In the genomic region with DNA sequence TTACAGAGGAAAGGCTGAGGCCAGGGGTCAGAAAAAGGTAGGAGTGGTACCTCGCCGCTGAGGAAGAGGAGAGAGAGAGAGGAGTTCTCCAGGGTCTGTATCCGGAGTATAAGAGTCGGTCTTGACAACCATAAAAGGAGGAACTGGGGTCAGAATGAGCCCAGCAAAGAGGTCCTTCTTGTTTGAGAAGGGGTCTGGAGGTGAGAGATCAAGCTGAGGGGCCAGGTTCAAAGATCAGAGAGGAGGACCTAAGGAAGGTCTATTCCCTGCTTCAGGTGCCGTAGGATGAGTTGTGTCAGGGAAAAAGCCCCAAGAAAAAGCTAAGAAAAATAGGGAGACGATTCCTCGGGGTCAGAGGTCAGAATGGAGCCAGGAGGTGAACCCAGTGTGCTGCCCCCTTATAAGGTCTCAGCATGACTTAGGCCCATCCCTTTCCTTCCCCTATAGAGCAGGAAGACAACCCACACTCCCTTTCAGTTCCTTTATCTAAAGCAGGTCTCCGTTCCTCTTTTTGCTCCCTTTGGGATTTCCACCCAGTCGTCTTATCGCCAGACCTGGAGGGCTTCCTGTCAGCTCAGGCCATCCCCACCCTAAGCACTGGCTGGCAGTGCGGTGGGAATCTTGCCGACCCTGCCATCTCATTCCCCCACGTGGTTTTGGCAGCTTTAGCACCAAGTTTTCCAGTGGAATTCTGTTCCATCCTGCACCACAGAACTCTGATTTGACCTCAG, we compare ENCODE assay signal across 9 cellular contexts. TPM values are rescaled to one million over a fixed set of nuclear protein-coding genes. Genes with fewer than 3 reads are reported as not detected.
A peak's percentile ranks its signal among the peaks of the same experiment; 100 is the strongest.
DNase-seq lines count a peak whose midpoint lies in the region; ATAC-seq and TF ChIP-seq lines count a peak whose summit lies in the region.
"Had no signal": no experiment of that assay in that cellular context is flagged by ENCODE, and none has a peak within 500 bp of the region (broad histone marks: within the 10 kb centered on the region; RNA-seq: fewer than 3 reads in every experiment).

No MANE protein-coding gene starts in this region.

- peak; percentile 32 for ATAC-seq in HG03025 (IDR thresholded peaks at IDR 0.05; ENCODE audit: low FRiP score, unreplicated experiment)
- peak; percentile 5; the same call in 1 of the 3 replicates for ATAC-seq in SK-N-SH treated with all-trans-retinoic acid at 6 μM for 48 hours

- TF ChIP-seq POLR2A in erythroblast (IDR thresholded peaks at IDR 0.05; ENCODE audit: low read length): no peak

- H3K9ac ChIP-seq in neural cell (ENCODE audit: low read length): peak overlapping the region; percentile 79

- H3K4me2 ChIP-seq in neural cell (ENCODE audit: low read length): peak overlapping the region; percentile 80

- no peak overlapping the region for H3K27ac ChIP-seq in neural cell (ENCODE audit: low read length)

- peaks cover 12% of the 10 kb centered on the region for H3K79me2 ChIP-seq in neural cell (replicated peaks; ENCODE audit: insufficient read depth, low read length)

- TF ChIP-seq CTCF in GM10266 (IDR thresholded peaks at IDR 0.05; ENCODE audit: control insufficient read depth, insufficient read depth, low read depth, missing control alignments) (no peak), neural cell (IDR thresholded peaks at IDR 0.05; ENCODE audit: poor library complexity, severe bottlenecking) (no peak)

- no peaks in the 10 kb centered on the region for H3F3A ChIP-seq in neural cell (ENCODE audit: insufficient read depth, low read length, poor library complexity, severe bottlenecking)

- no peaks in the 10 kb centered on the region for H3K36me3 ChIP-seq in neural cell (ENCODE audit: insufficient read depth, low read length)

- DNase-seq in GM10266 (ENCODE audit: extremely low spot score) (peak; percentile 75), erythroblast (lab: John Stamatoyannopoulos, UW) (peak; percentile 36 to 58), 8988T (no peak), cerebellum (ENCODE audit: low spot score) (no peak)
- DNase-seq in activated CD4-positive, alpha-beta T cell treated with anti-CD3 and anti-CD28 coated beads for 1 hour: no peak

- H3K4me3 ChIP-seq in neural cell (ENCODE audit: low read length): peak overlapping the region; percentile 93

- no peaks in the 10 kb centered on the region for H4K20me1 ChIP-seq in neural cell (ENCODE audit: insufficient read depth)

- no peaks in the 10 kb centered on the region for H3K9me2 ChIP-seq in neural cell (ENCODE audit: insufficient read depth, low read length)

- no peaks in the 10 kb centered on the region for H3K9me3 ChIP-seq in neural cell (ENCODE audit: low read length)

- no peak for TF ChIP-seq EP300 in neural cell (conservative IDR thresholded peaks at IDR 0.05; ENCODE audit: poor library complexity, severe bottlenecking)

- H3K27me3 ChIP-seq in neural cell (ENCODE audit: insufficient read depth, low read depth, low read length): no peaks in the 10 kb centered on the region

- peak overlapping the region; percentile 41 for H2AFZ ChIP-seq in neural cell (ENCODE audit: low read depth, low read length)

- no peak for TF ChIP-seq RAD21 in neural cell (conservative IDR thresholded peaks at IDR 0.05)

TF ChIP-seq in SK-N-SH treated with all-trans-retinoic acid at 6 μM for 48 hours, 23 proteins besides CTCF, POLR2A, EP300 and RAD21:
- TF ChIP-seq BACH2 (CRISPR knock-in tag; IDR thresholded peaks at IDR 0.05; ENCODE audit: borderline replicate concordance) (no peak), TCF4 (CRISPR knock-in tag; IDR thresholded peaks at IDR 0.05; ENCODE audit: borderline replicate concordance) (no peak), ZC3H10 (CRISPR knock-in tag; IDR thresholded peaks at IDR 0.05) (no peak), ZFP30 (CRISPR knock-in tag; IDR thresholded peaks at IDR 0.05) (no peak), RARB (CRISPR knock-in tag; IDR thresholded peaks at IDR 0.05) (no peak)
- TF ChIP-seq, protein P1, sequence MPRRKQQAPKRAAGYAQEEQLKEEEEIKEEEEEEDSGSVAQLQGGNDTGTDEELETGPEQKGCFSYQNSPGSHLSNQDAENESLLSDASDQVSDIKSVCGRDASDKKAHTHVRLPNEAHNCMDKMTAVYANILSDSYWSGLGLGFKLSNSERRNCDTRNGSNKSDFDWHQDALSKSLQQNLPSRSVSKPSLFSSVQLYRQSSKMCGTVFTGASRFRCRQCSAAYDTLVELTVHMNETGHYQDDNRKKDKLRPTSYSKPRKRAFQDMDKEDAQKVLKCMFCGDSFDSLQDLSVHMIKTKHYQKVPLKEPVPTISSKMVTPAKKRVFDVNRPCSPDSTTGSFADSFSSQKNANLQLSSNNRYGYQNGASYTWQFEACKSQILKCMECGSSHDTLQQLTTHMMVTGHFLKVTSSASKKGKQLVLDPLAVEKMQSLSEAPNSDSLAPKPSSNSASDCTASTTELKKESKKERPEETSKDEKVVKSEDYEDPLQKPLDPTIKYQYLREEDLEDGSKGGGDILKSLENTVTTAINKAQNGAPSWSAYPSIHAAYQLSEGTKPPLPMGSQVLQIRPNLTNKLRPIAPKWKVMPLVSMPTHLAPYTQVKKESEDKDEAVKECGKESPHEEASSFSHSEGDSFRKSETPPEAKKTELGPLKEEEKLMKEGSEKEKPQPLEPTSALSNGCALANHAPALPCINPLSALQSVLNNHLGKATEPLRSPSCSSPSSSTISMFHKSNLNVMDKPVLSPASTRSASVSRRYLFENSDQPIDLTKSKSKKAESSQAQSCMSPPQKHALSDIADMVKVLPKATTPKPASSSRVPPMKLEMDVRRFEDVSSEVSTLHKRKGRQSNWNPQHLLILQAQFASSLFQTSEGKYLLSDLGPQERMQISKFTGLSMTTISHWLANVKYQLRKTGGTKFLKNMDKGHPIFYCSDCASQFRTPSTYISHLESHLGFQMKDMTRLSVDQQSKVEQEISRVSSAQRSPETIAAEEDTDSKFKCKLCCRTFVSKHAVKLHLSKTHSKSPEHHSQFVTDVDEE (CRISPR knock-in tag; IDR thresholded peaks at IDR 0.05): no peak

TF ChIP-seq in neural cell, 6 proteins besides CTCF, POLR2A, EP300 and RAD21:
- TF ChIP-seq EZH2 (IDR thresholded peaks at IDR 0.05; ENCODE audit: borderline replicate concordance, insufficient read depth, low read length, poor library complexity, severe bottlenecking) (no peak), TAF1 (IDR thresholded peaks at IDR 0.05; ENCODE audit: low read depth) (no peak), SMC3 (conservative IDR thresholded peaks at IDR 0.05; ENCODE audit: poor library complexity) (no peak), POLR2AphosphoS5 (IDR thresholded peaks at IDR 0.05) (no peak), MXI1 (conservative IDR thresholded peaks at IDR 0.05; ENCODE audit: poor library complexity, severe bottlenecking) (no peak)
- TF ChIP-seq, protein P2, sequence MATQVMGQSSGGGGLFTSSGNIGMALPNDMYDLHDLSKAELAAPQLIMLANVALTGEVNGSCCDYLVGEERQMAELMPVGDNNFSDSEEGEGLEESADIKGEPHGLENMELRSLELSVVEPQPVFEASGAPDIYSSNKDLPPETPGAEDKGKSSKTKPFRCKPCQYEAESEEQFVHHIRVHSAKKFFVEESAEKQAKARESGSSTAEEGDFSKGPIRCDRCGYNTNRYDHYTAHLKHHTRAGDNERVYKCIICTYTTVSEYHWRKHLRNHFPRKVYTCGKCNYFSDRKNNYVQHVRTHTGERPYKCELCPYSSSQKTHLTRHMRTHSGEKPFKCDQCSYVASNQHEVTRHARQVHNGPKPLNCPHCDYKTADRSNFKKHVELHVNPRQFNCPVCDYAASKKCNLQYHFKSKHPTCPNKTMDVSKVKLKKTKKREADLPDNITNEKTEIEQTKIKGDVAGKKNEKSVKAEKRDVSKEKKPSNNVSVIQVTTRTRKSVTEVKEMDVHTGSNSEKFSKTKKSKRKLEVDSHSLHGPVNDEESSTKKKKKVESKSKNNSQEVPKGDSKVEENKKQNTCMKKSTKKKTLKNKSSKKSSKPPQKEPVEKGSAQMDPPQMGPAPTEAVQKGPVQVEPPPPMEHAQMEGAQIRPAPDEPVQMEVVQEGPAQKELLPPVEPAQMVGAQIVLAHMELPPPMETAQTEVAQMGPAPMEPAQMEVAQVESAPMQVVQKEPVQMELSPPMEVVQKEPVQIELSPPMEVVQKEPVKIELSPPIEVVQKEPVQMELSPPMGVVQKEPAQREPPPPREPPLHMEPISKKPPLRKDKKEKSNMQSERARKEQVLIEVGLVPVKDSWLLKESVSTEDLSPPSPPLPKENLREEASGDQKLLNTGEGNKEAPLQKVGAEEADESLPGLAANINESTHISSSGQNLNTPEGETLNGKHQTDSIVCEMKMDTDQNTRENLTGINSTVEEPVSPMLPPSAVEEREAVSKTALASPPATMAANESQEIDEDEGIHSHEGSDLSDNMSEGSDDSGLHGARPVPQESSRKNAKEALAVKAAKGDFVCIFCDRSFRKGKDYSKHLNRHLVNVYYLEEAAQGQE (IDR thresholded peaks at IDR 0.05; ENCODE audit: borderline replicate concordance): no peak
TF ChIP-seq in neural cell: peak in this region for 0.

RNA-seq across cellular contexts. Expression of a gene that starts 0.7 kb away (rescaled TPM):
- 39.6 and 44.9 TPM in 2 replicates for polyA plus RNA-seq in neural cell
- 29.5 and 30.7 TPM in 2 replicates for polyA minus RNA-seq in neural cell
- total RNA-seq in cerebellum: 17.0 TPM

RNA-seq across cellular contexts. Expression of a gene that starts 53.7 kb away (rescaled TPM):
- 0.32 TPM in 1 of 2 replicates, not detected in the other for polyA plus RNA-seq in neural cell
- not detected in 2 replicates for polyA minus RNA-seq in neural cell
- total RNA-seq in cerebellum: 4.4 TPM
- total RNA-seq: RPMI7951 had no signal

Comparison
In these comparisons a context has a peak if more than half of its experiments do, and no peak if none do; other contexts are left out.
1. DNase-seq: peak in GM10266 (single experiment) and erythroblast (2 of 2); none in 8988T (single experiment), cerebellum (single experiment) and activated CD4-positive, alpha-beta T cell treated with anti-CD3 and anti-CD28 coated beads for 1 hour (single experiment).